In the genomic region with DNA sequence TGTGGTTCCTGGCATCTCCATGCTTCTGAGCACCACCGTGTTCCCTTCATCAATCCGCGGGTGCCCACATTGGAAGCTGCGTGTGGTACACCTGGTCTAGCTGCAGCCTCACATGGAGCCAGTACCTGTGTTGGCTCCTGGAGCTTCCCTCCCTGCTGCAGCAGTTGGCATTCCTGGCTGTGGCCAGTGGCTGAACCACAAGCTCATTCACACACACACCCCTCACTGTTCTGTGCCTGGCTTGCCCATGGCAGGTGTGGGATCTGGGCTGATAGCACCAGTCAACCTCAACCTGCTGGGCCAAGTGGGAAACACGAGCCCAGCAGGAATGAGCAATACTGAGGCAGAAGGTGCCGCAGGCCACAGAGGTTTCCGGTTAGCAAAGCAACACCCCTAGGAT, we compare ENCODE assay signal across 17 cellular contexts.
"Had no signal": no experiment of that assay in that cellular context is flagged by ENCODE, and none has a peak within 500 bp of the region (broad histone marks: within the 10 kb centered on the region; RNA-seq: fewer than 3 reads in every experiment).

No MANE protein-coding gene starts in this region.

- H3K4me3 ChIP-seq: dorsolateral prefrontal cortex, suprapubic skin, thyroid gland, vagina had no signal

- H3K4me1 Mint-ChIP-seq: immature natural killer cell; naive thymus-derived CD4-positive, alpha-beta T cell; nephron progenitor cell had no signal

- DNase-seq: cortex of kidney; dorsolateral prefrontal cortex; effector CD8-positive, alpha-beta T cell; immature natural killer cell; left cardiac atrium; left ventricle myocardium superior; mesendoderm; naive thymus-derived CD4-positive, alpha-beta T cell; nephron progenitor cell; small intestine; stimulated activated CD4-positive, alpha-beta T cell treated with anti-CD3 and anti-CD28 coated beads, Interleukin-2, amount 100 ng/mL, for 48 hours; stimulated activated naive CD8-positive, alpha-beta T cell treated with anti-CD3 and anti-CD28 coated beads, Interleukin-15, Interleukin-2, amounts not matched to agents 100 U/mL and 50 U/mL, for 24 hours; thyroid gland had no signal

- H3K36me3 ChIP-seq: neutrophil, suprapubic skin, thyroid gland, vagina had no signal

- H3K9me3 Mint-ChIP-seq: nephron progenitor cell, type B pancreatic cell had no signal

- H3K4me1 ChIP-seq: suprapubic skin, thyroid gland, vagina had no signal

- ATAC-seq: left cardiac atrium; left ventricle myocardium superior; naive thymus-derived CD4-positive, alpha-beta T cell; stimulated activated naive CD8-positive, alpha-beta T cell treated with anti-CD3 and anti-CD28 coated beads, Interleukin-15, Interleukin-2, amounts not matched to agents 100 U/mL and 50 U/mL, for 24 hours had no signal

- H3K4me3 Mint-ChIP-seq: immature natural killer cell; naive thymus-derived CD4-positive, alpha-beta T cell; nephron progenitor cell; type B pancreatic cell had no signal

- H3K27ac Mint-ChIP-seq: immature natural killer cell; naive thymus-derived CD4-positive, alpha-beta T cell; nephron progenitor cell; type B pancreatic cell had no signal

- H3K36me3 Mint-ChIP-seq: naive thymus-derived CD4-positive, alpha-beta T cell; type B pancreatic cell had no signal

- H3K9me3 ChIP-seq: neutrophil, suprapubic skin, thyroid gland, vagina had no signal

- H3K27ac ChIP-seq: dorsolateral prefrontal cortex, neutrophil, suprapubic skin, thyroid gland, vagina had no signal

- H3K27me3 Mint-ChIP-seq: naive thymus-derived CD4-positive, alpha-beta T cell; type B pancreatic cell had no signal

- H3K27me3 ChIP-seq: dorsolateral prefrontal cortex, neutrophil, suprapubic skin, thyroid gland, vagina had no signal
